Comparison of ENCODE assay signal across 18 cellular contexts in the genomic region with DNA sequence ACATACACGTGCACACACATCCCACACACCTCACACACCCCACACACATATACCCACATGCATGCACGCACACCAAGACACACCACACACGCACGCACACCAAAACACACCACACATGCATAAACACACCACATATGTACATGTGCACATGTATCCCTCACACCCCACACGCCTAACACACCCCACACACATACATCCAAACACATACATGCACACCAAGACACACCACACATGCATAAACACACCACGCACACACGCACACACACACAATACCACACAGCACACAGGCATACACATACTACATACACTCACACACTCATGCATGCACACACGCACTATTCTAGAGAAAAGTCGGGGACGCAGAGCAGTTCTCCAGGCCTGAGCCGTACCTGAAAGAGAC.
"Had no signal": no experiment of that assay in that cellular context is flagged by ENCODE, and none has a peak within 500 bp of the region (broad histone marks: within the 10 kb centered on the region; RNA-seq: fewer than 3 reads in every experiment).

No MANE protein-coding gene starts in this region.

- H3K27ac ChIP-seq: brain microvascular endothelial cell, coronary artery, psoas muscle, testis, upper lobe of left lung had no signal

- H3K9me3 ChIP-seq: psoas muscle, testis, upper lobe of left lung had no signal

- H3K4me1 Mint-ChIP-seq: activated CD4-positive, alpha-beta T cell treated with anti-CD3 and anti-CD28 coated beads, Interleukin-2, amount 10 ng/mL, durations not matched to agents 7 days and 5 days; central memory CD8-positive, alpha-beta T cell had no signal

- H3K36me3 ChIP-seq: brain microvascular endothelial cell, upper lobe of left lung had no signal

- ATAC-seq: activated CD8-positive, alpha-beta T cell treated with anti-CD3 and anti-CD28 coated beads, Interleukin-2, amount 10 ng/mL, durations not matched to agents 7 days and 5 days; sciatic nerve had no signal

- H3K9me3 Mint-ChIP-seq: activated T-helper 2 cell treated with anti-CD3 and anti-CD28 coated beads, Interferon-gamma antibody, Interleukin-2, Interleukin-4, amounts not matched to agents 10 μg/mL and 5 μg/mL and 100 μg/mL, durations not matched to agents 14 hours and 24 hours and 36 hours; central memory CD8-positive, alpha-beta T cell; neural crest cell had no signal

- H3K27me3 Mint-ChIP-seq: activated CD4-positive, alpha-beta T cell treated with anti-CD3 and anti-CD28 coated beads, Interleukin-2, amount 10 ng/mL, durations not matched to agents 7 days and 5 days; activated T-cell treated with anti-CD3 and anti-CD28 coated beads, Interleukin-2, amount 50 U/mL, for 24 hours; central memory CD8-positive, alpha-beta T cell had no signal

- H3K27me3 ChIP-seq: brain microvascular endothelial cell, testis, upper lobe of left lung had no signal

- DNase-seq: activated CD4-positive, alpha-beta T cell treated with anti-CD3 and anti-CD28 coated beads, Interleukin-2, amount 10 ng/mL, durations not matched to agents 7 days and 5 days; activated CD8-positive, alpha-beta T cell treated with anti-CD3 and anti-CD28 coated beads, Interleukin-2, amount 10 ng/mL, durations not matched to agents 7 days and 5 days; activated naive CD4-positive, alpha-beta T cell treated with anti-CD3 and anti-CD28 coated beads for 36 hours; activated T-cell treated with anti-CD3 and anti-CD28 coated beads, Interleukin-2, amount 50 U/mL, for 24 hours; aorta; erythroblast; head of caudate nucleus; psoas muscle; stimulated activated CD4-positive, alpha-beta T cell treated with anti-CD3 and anti-CD28 coated beads, Interleukin-4, amount 100 ng/mL, for 1 hour; upper lobe of left lung had no signal

- H3K4me1 ChIP-seq: upper lobe of left lung had no signal

- H3K4me3 ChIP-seq: coronary artery, psoas muscle, smooth muscle cell, testis, upper lobe of left lung had no signal

- H3K4me3 Mint-ChIP-seq: activated CD4-positive, alpha-beta T cell treated with anti-CD3 and anti-CD28 coated beads, Interleukin-2, amount 10 ng/mL, durations not matched to agents 7 days and 5 days; activated CD8-positive, alpha-beta T cell treated with anti-CD3 and anti-CD28 coated beads, Interleukin-2, amount 10 ng/mL, durations not matched to agents 7 days and 5 days; activated naive CD4-positive, alpha-beta T cell treated with anti-CD3 and anti-CD28 coated beads for 36 hours; activated T-cell treated with anti-CD3 and anti-CD28 coated beads, Interleukin-2, amount 50 U/mL, for 24 hours; central memory CD8-positive, alpha-beta T cell; neural crest cell had no signal

- H3K27ac Mint-ChIP-seq: activated CD4-positive, alpha-beta T cell treated with anti-CD3 and anti-CD28 coated beads, Interleukin-2, amount 10 ng/mL, durations not matched to agents 7 days and 5 days; activated CD8-positive, alpha-beta T cell treated with anti-CD3 and anti-CD28 coated beads, Interleukin-2, amount 10 ng/mL, durations not matched to agents 7 days and 5 days; activated naive CD4-positive, alpha-beta T cell treated with anti-CD3 and anti-CD28 coated beads for 36 hours; activated T-cell treated with anti-CD3 and anti-CD28 coated beads, Interleukin-2, amount 50 U/mL, for 24 hours; activated T-helper 2 cell treated with anti-CD3 and anti-CD28 coated beads, Interferon-gamma antibody, Interleukin-2, Interleukin-4, amounts not matched to agents 10 μg/mL and 5 μg/mL and 100 μg/mL, durations not matched to agents 14 hours and 24 hours and 36 hours had no signal
